1 cellular context compared by ENCODE assay signal in the genomic region with DNA sequence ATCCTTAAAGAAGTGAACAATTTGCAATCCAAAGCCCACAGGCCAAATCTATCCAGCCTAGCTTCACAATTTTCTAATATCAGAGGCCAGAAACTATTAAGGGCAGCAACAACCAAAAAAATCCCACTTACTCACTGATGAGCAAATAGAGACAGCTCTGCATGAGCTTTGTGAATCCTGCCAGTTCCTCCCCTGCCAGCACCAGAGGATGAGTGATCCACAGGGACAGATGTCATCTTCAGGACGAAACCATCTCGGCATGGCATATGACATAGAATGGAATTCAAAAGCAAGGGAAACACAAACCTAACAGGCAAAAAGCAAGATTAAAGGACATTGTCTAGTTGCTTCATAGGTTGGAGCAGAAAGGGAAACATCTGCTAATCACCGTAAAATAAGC.
TF ChIP-seq lines count a peak whose summit lies in the region.

No MANE protein-coding gene starts in this region.

TF ChIP-seq in H1, 55 proteins besides CTCF, POLR2A, EP300 and RAD21:
- no peak for TF ChIP-seq BCL11A (IDR thresholded peaks at IDR 0.05; ENCODE audit: low read depth in 2 of 2, low read length in 2 of 2)
- TF ChIP-seq SAP30 (IDR thresholded peaks at IDR 0.05; ENCODE audit: insufficient read depth, insufficient replicate concordance, low read length): no peak
- TF ChIP-seq ZNF274 (IDR thresholded peaks at IDR 0.05; ENCODE audit: borderline replicate concordance, extremely low read depth, low read length): no peak
- no peak for TF ChIP-seq NANOG (IDR thresholded peaks at IDR 0.05; ENCODE audit: insufficient read depth, low read depth, low read length, poor library complexity, severe bottlenecking)
- no peak for TF ChIP-seq SIN3A (conservative IDR thresholded peaks at IDR 0.05 in 1 of 2, IDR thresholded peaks at IDR 0.05 in 1 of 2; ENCODE audit: low read depth in 1 of 2, low read length in 2 of 2)
- no peak for TF ChIP-seq EGR1 (IDR thresholded peaks at IDR 0.05; ENCODE audit: borderline replicate concordance, low read depth, low read length)
- TF ChIP-seq JUND (IDR thresholded peaks at IDR 0.05; ENCODE audit: low read length): no peak
- no peak for TF ChIP-seq POU5F1 (IDR thresholded peaks at IDR 0.05; ENCODE audit: low read depth, low read length)
- TF ChIP-seq, protein P1, sequence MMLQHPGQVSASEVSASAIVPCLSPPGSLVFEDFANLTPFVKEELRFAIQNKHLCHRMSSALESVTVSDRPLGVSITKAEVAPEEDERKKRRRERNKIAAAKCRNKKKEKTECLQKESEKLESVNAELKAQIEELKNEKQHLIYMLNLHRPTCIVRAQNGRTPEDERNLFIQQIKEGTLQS (IDR thresholded peaks at IDR 0.05; ENCODE audit: insufficient read depth, low read depth, low read length): no peak
- TF ChIP-seq, protein P2, sequence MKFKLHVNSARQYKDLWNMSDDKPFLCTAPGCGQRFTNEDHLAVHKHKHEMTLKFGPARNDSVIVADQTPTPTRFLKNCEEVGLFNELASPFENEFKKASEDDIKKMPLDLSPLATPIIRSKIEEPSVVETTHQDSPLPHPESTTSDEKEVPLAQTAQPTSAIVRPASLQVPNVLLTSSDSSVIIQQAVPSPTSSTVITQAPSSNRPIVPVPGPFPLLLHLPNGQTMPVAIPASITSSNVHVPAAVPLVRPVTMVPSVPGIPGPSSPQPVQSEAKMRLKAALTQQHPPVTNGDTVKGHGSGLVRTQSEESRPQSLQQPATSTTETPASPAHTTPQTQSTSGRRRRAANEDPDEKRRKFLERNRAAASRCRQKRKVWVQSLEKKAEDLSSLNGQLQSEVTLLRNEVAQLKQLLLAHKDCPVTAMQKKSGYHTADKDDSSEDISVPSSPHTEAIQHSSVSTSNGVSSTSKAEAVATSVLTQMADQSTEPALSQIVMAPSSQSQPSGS (IDR thresholded peaks at IDR 0.05; ENCODE audit: low read length): no peak
- TF ChIP-seq POLR2AphosphoS5 (IDR thresholded peaks at IDR 0.05; ENCODE audit: low read depth, low read length): no peak
- no peak for TF ChIP-seq BACH1 (IDR thresholded peaks at IDR 0.05; ENCODE audit: low read length)
- no peak for TF ChIP-seq TBP (IDR thresholded peaks at IDR 0.05; ENCODE audit: low read depth, low read length)
- TF ChIP-seq SUZ12 (IDR thresholded peaks at IDR 0.05; ENCODE audit: low read length): no peak
